In the genomic region with DNA sequence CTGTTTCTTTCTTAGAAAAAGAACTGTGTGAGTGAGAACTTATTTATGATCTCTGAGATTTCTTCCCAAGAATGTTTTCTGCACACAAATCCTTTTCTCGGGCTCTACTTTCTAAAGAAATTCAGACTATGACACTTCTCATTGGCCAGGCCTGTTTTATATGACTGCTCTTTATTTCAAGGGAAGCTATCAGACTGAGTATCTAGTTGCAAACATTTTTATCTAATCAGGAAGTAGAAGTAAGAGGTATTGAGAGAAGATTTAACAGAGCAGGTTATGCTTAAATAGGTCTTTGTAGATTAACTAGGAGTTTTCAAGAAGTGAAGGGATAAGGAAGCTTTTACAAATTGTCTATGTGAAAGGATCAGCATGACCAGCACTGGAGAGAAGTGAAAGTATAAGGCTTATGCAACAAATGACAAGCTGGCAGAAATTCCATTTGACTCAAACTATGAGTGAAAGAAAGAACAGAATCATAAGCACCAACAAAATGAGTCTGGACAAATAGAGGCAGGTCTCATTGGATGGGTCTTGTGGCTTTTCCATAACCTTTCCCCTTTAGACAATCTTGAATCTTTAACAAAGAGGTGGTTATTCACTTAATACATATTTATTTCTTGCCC, we compare ENCODE assay signal across 18 cellular contexts.
DNase-seq lines count a peak whose midpoint lies in the region; ATAC-seq and TF ChIP-seq lines count a peak whose summit lies in the region.
"Had no signal": no experiment of that assay in that cellular context is flagged by ENCODE, and none has a peak within 500 bp of the region (broad histone marks: within the 10 kb centered on the region; RNA-seq: fewer than 3 reads in every experiment).

No MANE protein-coding gene starts in this region.

- H3K9me3 ChIP-seq in stomach: no peaks in the 10 kb centered on the region
- H3K9me3 ChIP-seq in CD8-positive, alpha-beta T cell (ENCODE audit: low read length): no peaks in the 10 kb centered on the region

- no peaks in the 10 kb centered on the region for H3K4me1 ChIP-seq in stomach
- H3K4me1 ChIP-seq in CD8-positive, alpha-beta T cell (ENCODE audit: insufficient read depth, low read length): no peaks in the 10 kb centered on the region

- TF ChIP-seq EP300 in stomach (IDR thresholded peaks at IDR 0.05): no peak

- H3K27ac ChIP-seq in stomach: no peak overlapping the region
- no peak overlapping the region for H3K27ac ChIP-seq in CD8-positive, alpha-beta T cell (ENCODE audit: low read depth, low read length)

- no peak for TF ChIP-seq CTCF in stomach (IDR thresholded peaks at IDR 0.05)
- no peak for TF ChIP-seq CTCF in CD8-positive, alpha-beta T cell (IDR thresholded peaks at IDR 0.05)

- no peak overlapping the region for H3K4me3 ChIP-seq in stomach
- no peak overlapping the region for H3K4me3 ChIP-seq in CD8-positive, alpha-beta T cell (ENCODE audit: low read depth, low read length)

- H3K27ac Mint-ChIP-seq in stimulated activated memory B cell treated with anti-CD40 and anti-IgM and Interleukin-4, amounts not matched to agents 10 μg/mL and 1 μg/mL and 100 μg/mL, for 72 hours: peak overlapping the region; percentile 0
- no peak overlapping the region for H3K27ac Mint-ChIP-seq in CD8-positive, alpha-beta T cell
- H3K27ac Mint-ChIP-seq: activated T-helper 17 cell treated with anti-CD3 and anti-CD28 coated beads, Interleukin-2, amount 50 U/mL, for 72 hours; CD4-positive, CD25-positive, alpha-beta regulatory T cell; mesothelial cell of epicardium had no signal

- CTCF ChIA-PET in CD8-positive, alpha-beta T cell (lab: Charles Lee): no interaction called here

- H3K4me3 Mint-ChIP-seq in stimulated activated memory B cell treated with anti-CD40 and anti-IgM and Interleukin-4, amounts not matched to agents 10 μg/mL and 1 μg/mL and 100 μg/mL, for 72 hours: no peak overlapping the region
- no peak overlapping the region for H3K4me3 Mint-ChIP-seq in CD8-positive, alpha-beta T cell
- H3K4me3 Mint-ChIP-seq: activated T-helper 17 cell treated with anti-CD3 and anti-CD28 coated beads, Interleukin-2, amount 50 U/mL, for 72 hours; CD4-positive, CD25-positive, alpha-beta regulatory T cell; mesothelial cell of epicardium had no signal

- peaks cover 15% of the 10 kb centered on the region for H3K4me1 Mint-ChIP-seq in stimulated activated memory B cell treated with anti-CD40 and anti-IgM and Interleukin-4, amounts not matched to agents 10 μg/mL and 1 μg/mL and 100 μg/mL, for 72 hours
- H3K4me1 Mint-ChIP-seq in CD8-positive, alpha-beta T cell (ENCODE audit: low read depth): no peaks in the 10 kb centered on the region
- H3K4me1 Mint-ChIP-seq: activated T-helper 17 cell treated with anti-CD3 and anti-CD28 coated beads, Interleukin-2, amount 50 U/mL, for 72 hours; CD4-positive, CD25-positive, alpha-beta regulatory T cell; mesothelial cell of epicardium had no signal

- H3K27me3 Mint-ChIP-seq in stimulated activated memory B cell treated with anti-CD40 and anti-IgM and Interleukin-4, amounts not matched to agents 10 μg/mL and 1 μg/mL and 100 μg/mL, for 72 hours: no peaks in the 10 kb centered on the region
- no peaks in the 10 kb centered on the region for H3K27me3 Mint-ChIP-seq in CD8-positive, alpha-beta T cell (ENCODE audit: low read depth)
- H3K27me3 Mint-ChIP-seq: CD4-positive, CD25-positive, alpha-beta regulatory T cell had no signal

- peaks cover 4% of the 10 kb centered on the region for H3K9me3 Mint-ChIP-seq in stimulated activated memory B cell treated with anti-CD40 and anti-IgM and Interleukin-4, amounts not matched to agents 10 μg/mL and 1 μg/mL and 100 μg/mL, for 72 hours
- H3K9me3 Mint-ChIP-seq in CD8-positive, alpha-beta T cell: peaks cover 6% of the 10 kb centered on the region
- H3K9me3 Mint-ChIP-seq: mesothelial cell of epicardium had no signal

- H3K36me3 ChIP-seq in stomach: no peaks in the 10 kb centered on the region
- no peaks in the 10 kb centered on the region for H3K36me3 ChIP-seq in CD8-positive, alpha-beta T cell (ENCODE audit: insufficient read depth, low read length)

- POLR2A ChIA-PET in CD8-positive, alpha-beta T cell (lab: Charles Lee): no interaction called here

- intact Hi-C loops in stomach (cut with DNase I; ENCODE audit: low total_unique reads): no loop called here
- intact Hi-C loops in CD8-positive, alpha-beta T cell (cut with DNase I, micrococcal nuclease): no loop called here

- ATAC-seq in HG02610 (IDR thresholded peaks at IDR 0.05; ENCODE audit: unreplicated experiment): peak; percentile 92
- ATAC-seq in HG03558 (IDR thresholded peaks at IDR 0.05; ENCODE audit: extremely low read depth, unreplicated experiment): peak; percentile 66
- peak; percentile 67 for ATAC-seq in stimulated activated memory B cell treated with anti-CD40 and anti-IgM and Interleukin-4, amounts not matched to agents 10 μg/mL and 1 μg/mL and 100 μg/mL, for 72 hours
- ATAC-seq in CD8-positive, alpha-beta T cell: no peak
- ATAC-seq: activated T-helper 17 cell treated with anti-CD3 and anti-CD28 coated beads, Interleukin-2, amount 50 U/mL, for 72 hours had no signal

- TF ChIP-seq POLR2A in stomach (IDR thresholded peaks at IDR 0.05): no peak

- no peaks in the 10 kb centered on the region for H3K27me3 ChIP-seq in stomach
- no peaks in the 10 kb centered on the region for H3K27me3 ChIP-seq in CD8-positive, alpha-beta T cell (ENCODE audit: insufficient read depth, low read length)

- WGBS in stomach, 5 donors: 64 to 73% (median 73%) methylated on average over 1 of the region's 1 CpG

- H3K36me3 Mint-ChIP-seq in stimulated activated memory B cell treated with anti-CD40 and anti-IgM and Interleukin-4, amounts not matched to agents 10 μg/mL and 1 μg/mL and 100 μg/mL, for 72 hours: no peaks in the 10 kb centered on the region
- no peaks in the 10 kb centered on the region for H3K36me3 Mint-ChIP-seq in CD8-positive, alpha-beta T cell
- H3K36me3 Mint-ChIP-seq: CD4-positive, CD25-positive, alpha-beta regulatory T cell; mesothelial cell of epicardium had no signal

- DNase-seq in SIG-M5 treated with dmso at 0.1 percent for 504 hours (lab: John Stamatoyannopoulos, UW; ENCODE audit: unreplicated experiment) (peak; percentile 35), SIG-M5 (lab: John Stamatoyannopoulos, UW) (no peak), stomach (no peak), DMS79 (lab: John Stamatoyannopoulos, UW) (no peak)
- no peak for DNase-seq in CD8-positive, alpha-beta T cell
- DNase-seq: 8988T; activated CD4-positive, alpha-beta T cell treated with anti-CD3 and anti-CD28 coated beads, Interleukin-2, amount 50 U/mL, for 48 hours; glutamatergic neuron; NCI-H2107; NCI-H774; Right ventricle myocardium superior; stimulated activated CD4-positive, alpha-beta T cell treated with anti-CD3 and anti-CD28 coated beads, Interleukin-4, amount 100 ng/mL, for 24 hours had no signal
